Comparison of ENCODE assay signal across 13 cellular contexts in the genomic region with DNA sequence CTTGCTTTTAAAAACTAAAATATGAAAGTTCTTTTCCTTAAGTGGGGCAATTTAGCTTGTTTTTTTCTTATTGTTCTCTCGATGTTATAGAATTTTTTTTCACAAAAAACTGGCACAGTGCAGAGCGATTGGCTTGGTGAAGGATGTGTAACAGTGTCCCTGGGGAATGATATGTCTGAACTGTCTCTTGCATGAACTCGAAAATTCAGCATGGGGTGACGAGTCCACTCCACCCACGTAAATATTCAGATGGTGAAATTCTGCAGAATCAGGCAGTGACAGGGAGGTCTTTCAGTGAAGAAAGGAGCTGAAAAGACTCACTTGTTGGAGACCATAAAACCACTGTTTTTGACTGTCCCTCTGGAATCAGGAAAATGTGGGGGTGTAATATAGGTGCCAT.
"Had no signal": no experiment of that assay in that cellular context is flagged by ENCODE, and none has a peak within 500 bp of the region (broad histone marks: within the 10 kb centered on the region; RNA-seq: fewer than 3 reads in every experiment).

No MANE protein-coding gene starts in this region.

- H3K4me3 ChIP-seq: right atrium auricular region had no signal

- DNase-seq: activated CD4-positive, alpha-beta T cell treated with anti-CD3 and anti-CD28 coated beads, Interleukin-2, amount 10 ng/mL, durations not matched to agents 7 days and 5 days; activated CD4-positive, CD25-positive, alpha-beta regulatory T cell; activated naive CD4-positive, alpha-beta T cell; activated naive CD8-positive, alpha-beta T cell treated with anti-CD3 and anti-CD28 coated beads, Interleukin-2, amount 10 ng/mL, durations not matched to agents 7 days and 5 days; anterior cingulate cortex; erythroblast; foreskin melanocyte; nucleus accumbens; small intestine; stimulated activated CD4-positive, alpha-beta T cell treated with anti-CD3 and anti-CD28 coated beads, Interleukin-4, amount 100 ng/mL, for 24 hours; stimulated activated CD8-positive, alpha-beta memory T cell treated with anti-CD3 and anti-CD28 coated beads, Interleukin-4, amount 100 ng/mL, for 48 hours; T-helper 2 cell had no signal
